Comparison of ENCODE assay signal across 24 cellular contexts in genomic region chr12:6666211-6666610, GRCh38. TPM values are rescaled to one million over a fixed set of nuclear protein-coding genes. Genes with fewer than 3 reads are reported as not detected.
"Had no signal": no experiment of that assay in that cellular context is flagged by ENCODE, and none has a peak within 500 bp of the region (broad histone marks: within the 10 kb centered on the region; RNA-seq: fewer than 3 reads in every experiment).

No MANE protein-coding gene starts in this region.

- H3K27me3 ChIP-seq: brain microvascular endothelial cell, cardiac muscle cell, Peyer's patch, SJCRH30 had no signal

- H3K4me3 Mint-ChIP-seq: activated CD8-positive, alpha-beta T cell treated with anti-CD3 and anti-CD28 coated beads for 36 hours; activated naive CD4-positive, alpha-beta T cell treated with anti-CD3 and anti-CD28 coated beads, Interleukin-2, amount 10 ng/mL, durations not matched to agents 7 days and 5 days; activated naive CD8-positive, alpha-beta T cell treated with anti-CD3 and anti-CD28 coated beads for 36 hours; activated T-cell treated with anti-CD3 and anti-CD28 coated beads, Interleukin-2, amount 50 U/mL, for 72 hours; T-helper 2 cell treated with Interferon-gamma antibody and Interleukin-4, amounts not matched to agents 5 μg/mL and 100 μg/mL, for 36 hours had no signal

- DNase-seq: activated CD4-positive, alpha-beta T cell treated with anti-CD3 and anti-CD28 coated beads for 4 hours; activated CD8-positive, alpha-beta memory T cell treated with anti-CD3 and anti-CD28 coated beads, Interleukin-2, amount 50 U/mL, for 4 hours; activated CD8-positive, alpha-beta T cell treated with anti-CD3 and anti-CD28 coated beads for 36 hours; activated gamma-delta T cell treated with Interleukin-2 at 50 U/mL for 16 hours; activated naive CD4-positive, alpha-beta T cell treated with anti-CD3 and anti-CD28 coated beads, Interleukin-2, amount 10 ng/mL, durations not matched to agents 7 days and 5 days; activated naive CD8-positive, alpha-beta T cell treated with anti-CD3 and anti-CD28 coated beads for 36 hours; activated T-cell treated with anti-CD3 and anti-CD28 coated beads, Interleukin-2, amount 50 U/mL, for 72 hours; brain microvascular endothelial cell; MM.1S; NCI-H1105; NCI-H1436; NCI-H2081; NCI-H446; NCI-H524; Peyer's patch; Right ventricle myocardium superior; SJCRH30; SK-N-SH had no signal

- H3K9me3 ChIP-seq: Peyer's patch, SJCRH30, SK-N-SH had no signal

- ATAC-seq: activated CD4-positive, CD25-positive, alpha-beta regulatory T cell treated with anti-CD3 and anti-CD28 coated beads, Interleukin-2, amount 50 U/mL, for 24 hours; activated CD8-positive, alpha-beta T cell treated with anti-CD3 and anti-CD28 coated beads for 36 hours; activated T-cell treated with anti-CD3 and anti-CD28 coated beads, Interleukin-2, amount 50 U/mL, for 72 hours had no signal

- H3K27me3 Mint-ChIP-seq: activated CD8-positive, alpha-beta T cell treated with anti-CD3 and anti-CD28 coated beads for 36 hours; activated naive CD4-positive, alpha-beta T cell treated with anti-CD3 and anti-CD28 coated beads, Interleukin-2, amount 10 ng/mL, durations not matched to agents 7 days and 5 days; activated naive CD8-positive, alpha-beta T cell treated with anti-CD3 and anti-CD28 coated beads for 36 hours had no signal

- H3K27ac ChIP-seq: brain microvascular endothelial cell, cardiac muscle cell, KMS-11, Peyer's patch, RWPE1, SJCRH30 had no signal

- H3K27ac Mint-ChIP-seq: activated CD8-positive, alpha-beta T cell treated with anti-CD3 and anti-CD28 coated beads for 36 hours; activated naive CD4-positive, alpha-beta T cell treated with anti-CD3 and anti-CD28 coated beads, Interleukin-2, amount 10 ng/mL, durations not matched to agents 7 days and 5 days; activated naive CD8-positive, alpha-beta T cell treated with anti-CD3 and anti-CD28 coated beads for 36 hours; activated T-cell treated with anti-CD3 and anti-CD28 coated beads, Interleukin-2, amount 50 U/mL, for 72 hours; T-helper 2 cell treated with Interferon-gamma antibody and Interleukin-4, amounts not matched to agents 5 μg/mL and 100 μg/mL, for 36 hours had no signal

- H3K4me3 ChIP-seq: cardiac muscle cell, Peyer's patch, SJCRH30 had no signal

- H3K9me3 Mint-ChIP-seq: activated CD8-positive, alpha-beta T cell treated with anti-CD3 and anti-CD28 coated beads for 36 hours; activated naive CD4-positive, alpha-beta T cell treated with anti-CD3 and anti-CD28 coated beads, Interleukin-2, amount 10 ng/mL, durations not matched to agents 7 days and 5 days; activated naive CD8-positive, alpha-beta T cell treated with anti-CD3 and anti-CD28 coated beads for 36 hours; activated T-cell treated with anti-CD3 and anti-CD28 coated beads, Interleukin-2, amount 50 U/mL, for 72 hours; activated T-helper 2 cell treated with anti-CD3 and anti-CD28 coated beads, Interferon-gamma antibody, Interleukin-2, Interleukin-4, amounts not matched to agents 10 μg/mL and 5 μg/mL and 100 μg/mL, durations not matched to agents 14 hours and 24 hours and 36 hours; T-helper 2 cell treated with Interferon-gamma antibody and Interleukin-4, amounts not matched to agents 5 μg/mL and 100 μg/mL, for 36 hours had no signal

RNA-seq across cellular contexts. Expression of gene ACRBP, which starts 19.0 kb away (rescaled TPM):
- total RNA-seq: SJCRH30 had no signal

RNA-seq across cellular contexts. Expression of gene LPAR5, which starts 30.5 kb away (rescaled TPM):
- total RNA-seq: SJCRH30 had no signal

RNA-seq across cellular contexts. Expression of gene PIANP, which starts 34.4 kb away (rescaled TPM):
- total RNA-seq: activated CD8-positive, alpha-beta T cell treated with anti-CD3 and anti-CD28 coated beads for 36 hours; activated T-helper 2 cell treated with anti-CD3 and anti-CD28 coated beads, Interferon-gamma antibody, Interleukin-2, Interleukin-4, amounts not matched to agents 10 μg/mL and 5 μg/mL and 100 μg/mL, durations not matched to agents 14 hours and 24 hours and 36 hours; Peyer's patch had no signal
